Comparison of ENCODE assay signal across 21 cellular contexts in the genomic region with DNA sequence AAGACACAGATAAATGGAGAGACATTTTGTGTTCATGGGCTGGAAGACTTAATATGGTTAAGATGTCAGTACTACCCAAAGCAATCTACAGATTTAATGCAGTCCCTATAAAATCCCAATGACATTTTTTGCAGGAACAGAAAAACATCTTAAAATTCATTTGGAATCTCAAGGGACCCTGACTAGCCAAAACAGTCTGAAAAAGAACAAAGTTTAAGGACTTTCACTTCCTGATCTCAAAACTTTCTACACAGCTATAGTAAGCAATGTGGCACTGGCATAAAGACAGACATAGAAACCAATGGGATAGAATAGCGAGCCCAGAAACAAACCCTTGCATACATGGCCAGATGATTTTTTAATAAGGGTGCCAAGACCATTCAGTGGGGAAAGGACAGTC.
"Had no signal": no experiment of that assay in that cellular context is flagged by ENCODE, and none has a peak within 500 bp of the region (broad histone marks: within the 10 kb centered on the region; RNA-seq: fewer than 3 reads in every experiment).

No MANE protein-coding gene starts in this region.

- H3K4me3 ChIP-seq: breast epithelium, coronary artery, gastrocnemius medialis, heart left ventricle, left lung, suprapubic skin had no signal

- ATAC-seq: esophagus mucosa, gastrocnemius medialis, heart left ventricle, left lung had no signal

- H3K9me3 ChIP-seq: gastrocnemius medialis had no signal

- H3K27me3 Mint-ChIP-seq: stimulated activated naive CD8-positive, alpha-beta T cell treated with anti-CD3 and anti-CD28 coated beads, Interleukin-15, Interleukin-2, amounts not matched to agents 100 ng/mL and 50 ng/mL, for 24 hours had no signal

- FAIRE-seq: endometrium had no signal

- H3K4me3 Mint-ChIP-seq: stimulated activated naive CD8-positive, alpha-beta T cell treated with anti-CD3 and anti-CD28 coated beads, Interleukin-15, Interleukin-2, amounts not matched to agents 100 ng/mL and 50 ng/mL, for 24 hours had no signal

- H3K27ac ChIP-seq: breast epithelium, coronary artery, heart left ventricle, left lung, suprapubic skin, VCaP had no signal

- H3K4me1 ChIP-seq: breast epithelium, heart left ventricle, left lung, suprapubic skin had no signal

- DNase-seq: activated CD4-positive, alpha-beta T cell treated with anti-CD3 and anti-CD28 coated beads for 1 hour; activated CD8-positive, alpha-beta memory T cell treated with anti-CD3 and anti-CD28 coated beads for 24 hours; activated CD8-positive, alpha-beta memory T cell treated with anti-CD3 and anti-CD28 coated beads, Interleukin-2, amount 50 U/mL, for 48 hours; activated effector memory CD4-positive, alpha-beta T cell treated with Interleukin-2 at 50 U/mL for 16 hours; activated naive CD4-positive, alpha-beta T cell treated with anti-CD3 and anti-CD28 coated beads, Interleukin-2, amount 50 U/mL, for 16 hours; activated T-cell treated with anti-CD3 and anti-CD28 coated beads, Interleukin-2, amount 50 U/mL, for 48 hours; aorta; gastrocnemius medialis; heart left ventricle; stimulated activated CD4-positive, alpha-beta T cell treated with anti-CD3 and anti-CD28 coated beads, Interleukin-12 subunit alpha, Interleukin-12 subunit beta, amount 100 ng/mL, for 4 hours; stimulated activated CD4-positive, alpha-beta T cell treated with anti-CD3 and anti-CD28 coated beads, Interleukin-1b, Interleukin-23, amount 100 ng/mL, for 48 hours; stimulated activated CD8-positive, alpha-beta memory T cell treated with anti-CD3 and anti-CD28 coated beads, Interleukin-4, amount 100 ng/mL, for 48 hours; trophoblast cell had no signal

- H3K27me3 ChIP-seq: breast epithelium, gastrocnemius medialis, heart left ventricle, left lung, suprapubic skin had no signal

- H3K27ac Mint-ChIP-seq: stimulated activated naive CD8-positive, alpha-beta T cell treated with anti-CD3 and anti-CD28 coated beads, Interleukin-15, Interleukin-2, amounts not matched to agents 100 ng/mL and 50 ng/mL, for 24 hours had no signal
